ENCODE assay signal across 7 cellular contexts in the genomic region with DNA sequence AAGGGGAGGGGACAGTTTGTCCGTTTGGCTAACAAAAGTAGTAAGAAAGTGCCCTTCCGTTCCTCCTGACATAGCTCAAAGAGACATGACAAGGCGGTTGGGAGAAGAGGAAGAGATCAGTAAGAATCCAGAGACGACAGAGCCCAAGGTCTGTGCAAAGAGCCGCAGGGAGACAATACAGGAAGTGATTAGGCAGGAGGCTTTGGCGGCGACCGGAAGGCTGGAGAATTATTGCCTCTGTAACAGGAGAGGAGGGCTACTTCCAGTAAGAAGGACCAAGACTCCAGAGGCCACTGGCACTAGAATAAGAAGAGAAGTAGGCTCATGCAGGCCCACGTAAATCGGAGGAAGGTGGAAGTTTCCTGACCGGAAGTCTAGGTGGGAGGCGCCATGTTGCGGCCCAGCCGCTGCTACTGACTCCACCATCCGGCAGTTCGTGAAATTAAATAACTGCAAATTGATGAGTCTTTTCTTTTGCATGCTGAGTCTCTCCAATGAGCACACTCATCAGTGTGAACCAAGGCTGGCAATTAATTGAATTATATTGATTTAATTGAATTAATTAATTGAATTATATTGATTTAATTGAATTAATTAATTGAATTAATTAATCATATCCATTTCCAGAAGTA. TPM values are rescaled to one million over a fixed set of nuclear protein-coding genes. Genes with fewer than 3 reads are reported as not detected.
A peak's percentile ranks its signal among the peaks of the same experiment; 100 is the strongest.
DNase-seq lines count a peak whose midpoint lies in the region; ATAC-seq, FAIRE-seq and TF ChIP-seq lines count a peak whose summit lies in the region.

No MANE protein-coding gene starts in this region.

- H3K4me3 ChIP-seq in MM.1S (ENCODE audit: low read length): peak overlapping the region; percentile 26
- peak overlapping the region in 1 of 2 donors; percentile 14 for H3K4me3 ChIP-seq in kidney (ENCODE audit: low read length in 2 of 2)
- H3K4me3 ChIP-seq in thymus (ENCODE audit: low read length): peak overlapping the region; percentile 30

- H3F3A ChIP-seq in MM.1S (ENCODE audit: insufficient read depth, low read length): no peaks in the 10 kb centered on the region

- DNase-seq in MM.1S (peak; percentile 55), kidney (peak; percentile 55), DMS53 (lab: John Stamatoyannopoulos, UW) (no peak), dedifferentiated amniotic fluid mesenchymal stem cell (ENCODE audit: extremely low spot score) (no peak), progenitor cell of endocrine pancreas (ENCODE audit: low spot score, unreplicated experiment) (no peak)
- peak; percentile 41 to 55 for DNase-seq in activated T-cell treated with anti-CD3 and anti-CD28 coated beads, Interleukin-2, amount 50 U/mL, for 72 hours

- peak overlapping the region; percentile 60 for H3K27ac Mint-ChIP-seq in activated T-cell treated with anti-CD3 and anti-CD28 coated beads, Interleukin-2, amount 50 U/mL, for 72 hours
- H3K27ac Mint-ChIP-seq in progenitor cell of endocrine pancreas: no peak overlapping the region

- peaks cover 2 to 5% of the 10 kb centered on the region in 2 donors for H3K9me3 Mint-ChIP-seq in activated T-cell treated with anti-CD3 and anti-CD28 coated beads, Interleukin-2, amount 50 U/mL, for 72 hours
- no peaks in the 10 kb centered on the region for H3K9me3 Mint-ChIP-seq in progenitor cell of endocrine pancreas (ENCODE audit: low read depth)

- no peaks in the 10 kb centered on the region for H3K9me3 ChIP-seq in MM.1S (replicated peaks; ENCODE audit: insufficient read depth, low read length)
- H3K9me3 ChIP-seq in kidney (ENCODE audit: control insufficient read depth in 1 of 2, low read length in 2 of 2): no peaks in the 10 kb centered on the region
- no peaks in the 10 kb centered on the region for H3K9me3 ChIP-seq in thymus (ENCODE audit: control insufficient read depth)

- FAIRE-seq in kidney (lab: Jason Lieb, UNC): no peak

- H3K79me2 ChIP-seq in MM.1S (ENCODE audit: low read length): no peaks in the 10 kb centered on the region

- H2AFZ ChIP-seq in MM.1S (ENCODE audit: low read length): peak overlapping the region; percentile 69

- peaks cover 17% of the 10 kb centered on the region for H3K4me1 Mint-ChIP-seq in activated T-cell treated with anti-CD3 and anti-CD28 coated beads, Interleukin-2, amount 50 U/mL, for 72 hours (ENCODE audit: low read depth)
- peaks cover 29% of the 10 kb centered on the region for H3K4me1 Mint-ChIP-seq in progenitor cell of endocrine pancreas (ENCODE audit: low read depth)

- intact Hi-C loops in kidney (cut with DNase I): no loop called here

- no peaks in the 10 kb centered on the region for H3K9me2 ChIP-seq in MM.1S (replicated peaks; ENCODE audit: insufficient read depth, low read length)

- no peak overlapping the region for H3K27ac ChIP-seq in MM.1S (ENCODE audit: low read length)
- peak overlapping the region in 1 of 2 donors; percentile 26 for H3K27ac ChIP-seq in kidney (ENCODE audit: low read depth in 2 of 2, low read length in 2 of 2)
- H3K27ac ChIP-seq in thymus (ENCODE audit: low read depth): no peak overlapping the region

- no peak; the same call in 1 of the 2 replicates for TF ChIP-seq CTCF in MM.1S (IDR thresholded peaks at IDR 0.05; ENCODE audit: low read length)
- TF ChIP-seq CTCF in kidney (IDR thresholded peaks at IDR 0.05; ENCODE audit: borderline replicate concordance, extremely low read depth, insufficient read depth): no peak
- no peak for TF ChIP-seq CTCF in progenitor cell of endocrine pancreas (IDR thresholded peaks at IDR 0.05; ENCODE audit: unreplicated experiment)

- peak overlapping the region; percentile 77 to 79 for H3K4me3 Mint-ChIP-seq in activated T-cell treated with anti-CD3 and anti-CD28 coated beads, Interleukin-2, amount 50 U/mL, for 72 hours
- H3K4me3 Mint-ChIP-seq in progenitor cell of endocrine pancreas (ENCODE audit: low read depth): no peak overlapping the region

- ATAC-seq in activated T-cell treated with anti-CD3 and anti-CD28 coated beads, Interleukin-2, amount 50 U/mL, for 72 hours (replicated peaks in 1 of 2): peak; percentile 57 to 59

- H3K27me3 Mint-ChIP-seq in activated T-cell treated with anti-CD3 and anti-CD28 coated beads, Interleukin-2, amount 50 U/mL, for 72 hours (ENCODE audit: low read depth): no peaks in the 10 kb centered on the region
- no peaks in the 10 kb centered on the region for H3K27me3 Mint-ChIP-seq in progenitor cell of endocrine pancreas

- H4K20me1 ChIP-seq in MM.1S (ENCODE audit: insufficient read depth, low read length): no peaks in the 10 kb centered on the region

- H3K36me3 ChIP-seq in MM.1S (replicated peaks; ENCODE audit: insufficient read depth, low read length) (no peaks in the 10 kb centered on the region), kidney (ENCODE audit: control insufficient read depth in 1 of 2, insufficient read depth in 2 of 2, low read length in 2 of 2) (no peaks in the 10 kb centered on the region), thymus (ENCODE audit: control insufficient read depth, insufficient read depth) (no peaks in the 10 kb centered on the region)

- peak overlapping the region; percentile 22; the same call in 1 of the 2 replicates for H3K4me2 ChIP-seq in MM.1S (ENCODE audit: low read depth, low read length)

- no peak overlapping the region for H3K9ac ChIP-seq in MM.1S (ENCODE audit: low read length)
- H3K9ac ChIP-seq in kidney (ENCODE audit: low read length in 2 of 2): no peak overlapping the region

- peaks cover 75% of the 10 kb centered on the region for H3K27me3 ChIP-seq in MM.1S (replicated peaks; ENCODE audit: insufficient read depth, low read length)
- no peaks in the 10 kb centered on the region for H3K27me3 ChIP-seq in thymus (ENCODE audit: control insufficient read depth, insufficient read depth)

- 22% methylated on average over 16 of the region's 16 CpGs for WGBS in thymus

- H3K36me3 Mint-ChIP-seq in activated T-cell treated with anti-CD3 and anti-CD28 coated beads, Interleukin-2, amount 50 U/mL, for 72 hours (ENCODE audit: insufficient read depth in 2 of 2): peaks cover 6 to 10% of the 10 kb centered on the region in 2 donors
- H3K36me3 Mint-ChIP-seq in progenitor cell of endocrine pancreas (ENCODE audit: insufficient read depth): peaks cover 7% of the 10 kb centered on the region

- H3K4me1 ChIP-seq in MM.1S (ENCODE audit: low read length) (no peaks in the 10 kb centered on the region), kidney (ENCODE audit: control insufficient read depth in 1 of 2, insufficient read depth in 1 of 2, low read depth in 1 of 2, low read length in 2 of 2) (peaks cover 0 to 15% of the 10 kb centered on the region in 2 donors), thymus (ENCODE audit: control insufficient read depth, insufficient read depth, low read length) (no peaks in the 10 kb centered on the region)

RNA-seq across cellular contexts. Expression of gene RFX2, which starts 9.9 kb away (rescaled TPM):
- 10 to 100 TPM in 1 of 2 donors, 1 to 10 TPM in 1; 8.7 to 11.6 TPM for total RNA-seq in activated T-cell treated with anti-CD3 and anti-CD28 coated beads, Interleukin-2, amount 50 U/mL, for 72 hours
- total RNA-seq in kidney (12.6 TPM), progenitor cell of endocrine pancreas (24.2 and 24.8 TPM in 2 replicates)
- polyA plus RNA-seq in kidney (ENCODE audit: insufficient read depth, low read depth, low replicate concordance) (4.6 TPM), thymus (4.6 TPM)

RNA-seq across cellular contexts. Expression of gene ACSBG2, which starts 35.1 kb away (rescaled TPM):
- not detected for total RNA-seq in activated T-cell treated with anti-CD3 and anti-CD28 coated beads, Interleukin-2, amount 50 U/mL, for 72 hours
- not detected for total RNA-seq in kidney
- 2.1 TPM for polyA plus RNA-seq in kidney (ENCODE audit: insufficient read depth, low read depth, low replicate concordance)
- polyA plus RNA-seq in thymus: 0.05 TPM
- total RNA-seq in progenitor cell of endocrine pancreas: not detected in 2 replicates

Comparison
In these comparisons a context has a peak if more than half of its experiments do, and no peak if none do; other contexts are left out.
1. DNase-seq: peak in MM.1S (single experiment), activated T-cell treated with anti-CD3 and anti-CD28 coated beads, Interleukin-2, amount 50 U/mL, for 72 hours (2 of 2) and kidney (single experiment); none in DMS53 (single experiment), dedifferentiated amniotic fluid mesenchymal stem cell (single experiment) and progenitor cell of endocrine pancreas (single experiment).